ENCODE assay signal across 11 cellular contexts in the genomic region with DNA sequence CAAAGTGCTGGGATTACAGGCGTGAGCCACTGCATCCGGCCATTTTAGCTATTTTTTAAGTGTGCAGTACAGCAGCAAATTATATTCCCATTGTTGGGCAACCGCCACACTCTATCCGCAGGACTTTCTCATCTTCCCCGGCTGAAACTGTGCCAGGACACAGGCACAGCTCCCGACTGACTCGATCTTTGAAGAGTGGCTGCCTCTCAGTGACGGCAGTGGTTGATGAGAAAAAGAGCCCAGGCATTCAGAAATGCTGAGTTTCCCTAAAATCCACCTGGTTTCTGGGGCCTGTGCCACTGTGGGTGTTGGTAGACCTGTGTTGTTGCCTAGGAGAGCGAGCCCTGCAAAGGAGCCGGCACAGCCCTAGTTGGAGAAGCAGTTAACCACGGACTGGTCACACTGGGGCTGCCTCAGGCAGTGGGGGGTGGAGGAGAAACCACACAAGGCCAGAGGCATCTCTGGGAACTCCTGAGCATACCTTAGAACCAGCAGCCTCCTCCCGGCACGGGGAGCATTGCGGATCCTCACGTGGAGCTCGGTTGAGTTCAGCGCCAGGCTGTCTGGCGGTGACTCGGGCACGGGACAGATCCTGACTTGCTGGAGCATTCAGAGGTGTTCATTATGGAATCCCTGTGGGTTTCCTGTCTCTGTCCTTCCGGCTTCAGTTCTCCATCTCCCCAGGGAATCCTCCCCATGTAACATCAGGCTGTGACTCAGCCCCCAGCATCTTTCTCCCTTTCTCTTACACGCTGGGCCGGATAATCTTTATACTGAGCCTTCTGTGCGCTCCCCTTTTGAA. TPM values are rescaled to one million over a fixed set of nuclear protein-coding genes. Genes with fewer than 3 reads are reported as not detected.
DNase-seq lines count a peak whose midpoint lies in the region; FAIRE-seq and TF ChIP-seq lines count a peak whose summit lies in the region.
"Had no signal": no experiment of that assay in that cellular context is flagged by ENCODE, and none has a peak within 500 bp of the region (broad histone marks: within the 10 kb centered on the region; RNA-seq: fewer than 3 reads in every experiment).

No MANE protein-coding gene starts in this region.

- FAIRE-seq in RCC 7860 (lab: Jason Lieb, UNC), result peak; percentile 95

- H3K4me1 ChIP-seq in Peyer's patch (no peaks in the 10 kb centered on the region), stomach (no peaks in the 10 kb centered on the region)

- H3K27ac ChIP-seq in Peyer's patch (no peak overlapping the region), stomach (no peak overlapping the region)

- H3K36me3 ChIP-seq in Peyer's patch, result peaks cover 0 to 94% (median 0%) of the 10 kb centered on the region in 3 donors
- H3K36me3 ChIP-seq in stomach, result peaks cover 93 to 100% (median 97%) of the 10 kb centered on the region in 4 donors

- H3K4me3 ChIP-seq in epithelial cell of esophagus (ENCODE audit: low read length) (no peak overlapping the region), Peyer's patch (no peak overlapping the region), stomach (no peak overlapping the region)

- DNase-seq in D341Med (ENCODE audit: low spot score), result peak; percentile 91
- DNase-seq in RCC 7860 (ENCODE audit: low spot score), result peak; percentile 99
- DNase-seq in epithelial cell of esophagus (ENCODE audit: low read depth), result peak; percentile 99
- DNase-seq in renal cortical epithelial cell (ENCODE audit: low read depth), result peak; percentile 36
- DNase-seq in activated CD8-positive, alpha-beta memory T cell treated with anti-CD3 and anti-CD28 coated beads, Interleukin-2, amount 50 U/mL, for 4 hours, result no peak
- no peak for DNase-seq in T-helper 2 cell
- DNase-seq in Peyer's patch, result no peak
- no peak for DNase-seq in stomach
- DNase-seq: DMS79 treated with DMSO at 0.1 percent for 48 hours, NCI-H1694 treated with DMSO at 0.1 percent for 48 hours, SHP77 treated with DMSO at 0.1 percent for 48 hours had no signal

- no peak for TF ChIP-seq EP300 in stomach (IDR thresholded peaks at IDR 0.05)

- intact Hi-C loops in stomach (cut with DNase I; ENCODE audit: low total_unique reads), result loop anchor here (10.0 kb wide), 1 partner anchor 114 kb away; no protein-coding TSS in a partner anchor

- TF ChIP-seq POLR2A in Peyer's patch (IDR thresholded peaks at IDR 0.05) (no peak), stomach (IDR thresholded peaks at IDR 0.05) (no peak)

- WGBS in stomach, 5 donors, result 89 to 92% (median 92%) methylated on average over 15 to 24 of the region's 24 CpGs

- no peaks in the 10 kb centered on the region for H3K9me3 ChIP-seq in Peyer's patch
- no peaks in the 10 kb centered on the region for H3K9me3 ChIP-seq in stomach

- TF ChIP-seq CTCF in epithelial cell of esophagus (IDR thresholded peaks at IDR 0.05; ENCODE audit: insufficient read depth, low read depth, low read length, missing control alignments) (no peak), Peyer's patch (IDR thresholded peaks at IDR 0.05) (no peak), stomach (IDR thresholded peaks at IDR 0.05) (no peak)

- no peaks in the 10 kb centered on the region for H3K27me3 ChIP-seq in Peyer's patch
- H3K27me3 ChIP-seq in stomach, result no peaks in the 10 kb centered on the region

RNA-seq across cellular contexts. Expression of a gene that starts 16.2 kb away (rescaled TPM):
- total RNA-seq in renal cortical epithelial cell, result 35.8 and 493 TPM in 2 replicates
- total RNA-seq in Peyer's patch, result 10 to 100 TPM; 15.2 to 85.0 (median 36.6) TPM
- 100 to 1,000 TPM in 1 of 5 donors, 10 to 100 TPM in 4; 18.0 to 199 (median 41.5) TPM for total RNA-seq in stomach
- 10 to 100 TPM; 17.7 to 48.3 (median 26.6) TPM for polyA plus RNA-seq in stomach

Comparison
In these comparisons a context has a peak if more than half of its experiments do, and no peak if none do; other contexts are left out.
1. DNase-seq: peak in D341Med (single experiment), RCC 7860 (single experiment), epithelial cell of esophagus (single experiment) and renal cortical epithelial cell (single experiment); none in activated CD8-positive, alpha-beta memory T cell treated with anti-CD3 and anti-CD28 coated beads, Interleukin-2, amount 50 U/mL, for 4 hours (single experiment), T-helper 2 cell (0 of 5), Peyer's patch (0 of 3) and stomach (single experiment).